In genomic region chr19:10230904-10231623, GRCh38 we compare ENCODE assay signal across 1 cellular context.
A peak's percentile ranks its signal among the peaks of the same experiment; 100 is the strongest.
TF ChIP-seq lines count a peak whose summit lies in the region.

A gene with protein sequence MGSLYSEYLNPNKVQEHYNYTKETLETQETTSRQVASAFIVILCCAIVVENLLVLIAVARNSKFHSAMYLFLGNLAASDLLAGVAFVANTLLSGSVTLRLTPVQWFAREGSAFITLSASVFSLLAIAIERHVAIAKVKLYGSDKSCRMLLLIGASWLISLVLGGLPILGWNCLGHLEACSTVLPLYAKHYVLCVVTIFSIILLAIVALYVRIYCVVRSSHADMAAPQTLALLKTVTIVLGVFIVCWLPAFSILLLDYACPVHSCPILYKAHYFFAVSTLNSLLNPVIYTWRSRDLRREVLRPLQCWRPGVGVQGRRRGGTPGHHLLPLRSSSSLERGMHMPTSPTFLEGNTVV (minus strand): TSS chr19:10231331. CDS start chr19:10224905, 6,426 bp downstream.

TF ChIP-seq in K562, 482 proteins besides CTCF, POLR2A, EP300 and RAD21 (continued from another document and continues in another):
- no peak for TF ChIP-seq TCF7L2 (IDR thresholded peaks at IDR 0.05; ENCODE audit: low read depth, low read length)
- no peak for TF ChIP-seq MITF (IDR thresholded peaks at IDR 0.05)
- TF ChIP-seq FOXK2 (conservative IDR thresholded peaks at IDR 0.05 in 1 of 2, IDR thresholded peaks at IDR 0.05 in 1 of 2; ENCODE audit: low read depth in 2 of 2) = no peak
- peak; percentile 60; the same call in 1 of the 2 replicates for TF ChIP-seq GTF2E2 (tag; IDR thresholded peaks at IDR 0.05)
- no peak for TF ChIP-seq BACH1 (tag; IDR thresholded peaks at IDR 0.05)
- TF ChIP-seq ETV1 (tag; conservative IDR thresholded peaks at IDR 0.05; ENCODE audit: low read depth) = no peak
- no peak for TF ChIP-seq RUNX1 (IDR thresholded peaks at IDR 0.05; ENCODE audit: low read depth)
- TF ChIP-seq, protein P1, sequence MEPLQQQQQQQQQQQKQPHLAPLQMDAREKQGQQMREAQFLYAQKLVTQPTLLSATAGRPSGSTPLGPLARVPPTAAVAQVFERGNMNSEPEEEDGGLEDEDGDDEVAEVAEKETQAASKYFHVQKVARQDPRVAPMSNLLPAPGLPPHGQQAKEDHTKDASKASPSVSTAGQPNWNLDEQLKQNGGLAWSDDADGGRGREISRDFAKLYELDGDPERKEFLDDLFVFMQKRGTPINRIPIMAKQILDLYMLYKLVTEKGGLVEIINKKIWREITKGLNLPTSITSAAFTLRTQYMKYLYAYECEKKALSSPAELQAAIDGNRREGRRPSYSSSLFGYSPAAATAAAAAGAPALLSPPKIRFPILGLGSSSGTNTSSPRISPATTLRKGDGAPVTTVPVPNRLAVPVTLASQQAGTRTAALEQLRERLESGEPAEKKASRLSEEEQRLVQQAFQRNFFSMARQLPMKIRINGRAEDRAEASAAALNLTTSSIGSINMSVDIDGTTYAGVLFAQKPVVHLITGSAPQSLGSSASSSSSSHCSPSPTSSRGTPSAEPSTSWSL (CRISPR knock-in tag; IDR thresholded peaks at IDR 0.05; ENCODE audit: borderline replicate concordance) = no peak
- TF ChIP-seq CBFA2T3 (IDR thresholded peaks at IDR 0.05) = no peak
- TF ChIP-seq HSF4 (CRISPR knock-in tag; IDR thresholded peaks at IDR 0.05; ENCODE audit: borderline replicate concordance) = no peak
- no peak for TF ChIP-seq ZNF274 (IDR thresholded peaks at IDR 0.05; ENCODE audit: borderline replicate concordance, low read depth, low read length)
- no peak for TF ChIP-seq ELF4 (CRISPR knock-in tag; IDR thresholded peaks at IDR 0.05)
- TF ChIP-seq CTCFL (IDR thresholded peaks at IDR 0.05; ENCODE audit: borderline replicate concordance, insufficient read depth, low read depth, low read length, poor library complexity, severe bottlenecking) = no peak
- no peak for TF ChIP-seq NFYB (IDR thresholded peaks at IDR 0.05; ENCODE audit: extremely low read depth, insufficient read length)
- no peak for TF ChIP-seq U2AF1 (optimal IDR thresholded peaks at IDR 0.05; ENCODE audit: low read depth, low read length)
- TF ChIP-seq, protein P2, sequence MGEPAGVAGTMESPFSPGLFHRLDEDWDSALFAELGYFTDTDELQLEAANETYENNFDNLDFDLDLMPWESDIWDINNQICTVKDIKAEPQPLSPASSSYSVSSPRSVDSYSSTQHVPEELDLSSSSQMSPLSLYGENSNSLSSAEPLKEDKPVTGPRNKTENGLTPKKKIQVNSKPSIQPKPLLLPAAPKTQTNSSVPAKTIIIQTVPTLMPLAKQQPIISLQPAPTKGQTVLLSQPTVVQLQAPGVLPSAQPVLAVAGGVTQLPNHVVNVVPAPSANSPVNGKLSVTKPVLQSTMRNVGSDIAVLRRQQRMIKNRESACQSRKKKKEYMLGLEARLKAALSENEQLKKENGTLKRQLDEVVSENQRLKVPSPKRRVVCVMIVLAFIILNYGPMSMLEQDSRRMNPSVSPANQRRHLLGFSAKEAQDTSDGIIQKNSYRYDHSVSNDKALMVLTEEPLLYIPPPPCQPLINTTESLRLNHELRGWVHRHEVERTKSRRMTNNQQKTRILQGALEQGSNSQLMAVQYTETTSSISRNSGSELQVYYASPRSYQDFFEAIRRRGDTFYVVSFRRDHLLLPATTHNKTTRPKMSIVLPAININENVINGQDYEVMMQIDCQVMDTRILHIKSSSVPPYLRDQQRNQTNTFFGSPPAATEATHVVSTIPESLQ (CRISPR knock-in tag; IDR thresholded peaks at IDR 0.05) = peak; percentile 80; the same call in 1 of the 2 replicates
- no peak for TF ChIP-seq CLOCK (CRISPR knock-in tag; IDR thresholded peaks at IDR 0.05; ENCODE audit: borderline replicate concordance)
- TF ChIP-seq, protein P3, sequence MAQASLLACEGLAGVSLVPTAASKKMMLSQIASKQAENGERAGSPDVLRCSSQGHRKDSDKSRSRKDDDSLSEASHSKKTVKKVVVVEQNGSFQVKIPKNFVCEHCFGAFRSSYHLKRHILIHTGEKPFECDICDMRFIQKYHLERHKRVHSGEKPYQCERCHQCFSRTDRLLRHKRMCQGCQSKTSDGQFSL (CRISPR knock-in tag; IDR thresholded peaks at IDR 0.05) = peak; percentile 95
- TF ChIP-seq, protein P3 (tag; IDR thresholded peaks at IDR 0.05) = peak in 1 of 2 experiments; percentile 90; a peak in 2 of 4 replicates
- no peak for TF ChIP-seq ZNF75A (CRISPR knock-in tag; IDR thresholded peaks at IDR 0.05)
- peak; percentile 65; the same call in 1 of the 2 replicates for TF ChIP-seq KDM2B (CRISPR knock-in tag; IDR thresholded peaks at IDR 0.05)
- no peak for TF ChIP-seq USF2 (CRISPR knock-in tag; IDR thresholded peaks at IDR 0.05)
- no peak for TF ChIP-seq SIN3B (IDR thresholded peaks at IDR 0.05; ENCODE audit: low read depth)
- no peak for TF ChIP-seq MLX (CRISPR knock-in tag; conservative IDR thresholded peaks at IDR 0.05)
- TF ChIP-seq, protein P4, sequence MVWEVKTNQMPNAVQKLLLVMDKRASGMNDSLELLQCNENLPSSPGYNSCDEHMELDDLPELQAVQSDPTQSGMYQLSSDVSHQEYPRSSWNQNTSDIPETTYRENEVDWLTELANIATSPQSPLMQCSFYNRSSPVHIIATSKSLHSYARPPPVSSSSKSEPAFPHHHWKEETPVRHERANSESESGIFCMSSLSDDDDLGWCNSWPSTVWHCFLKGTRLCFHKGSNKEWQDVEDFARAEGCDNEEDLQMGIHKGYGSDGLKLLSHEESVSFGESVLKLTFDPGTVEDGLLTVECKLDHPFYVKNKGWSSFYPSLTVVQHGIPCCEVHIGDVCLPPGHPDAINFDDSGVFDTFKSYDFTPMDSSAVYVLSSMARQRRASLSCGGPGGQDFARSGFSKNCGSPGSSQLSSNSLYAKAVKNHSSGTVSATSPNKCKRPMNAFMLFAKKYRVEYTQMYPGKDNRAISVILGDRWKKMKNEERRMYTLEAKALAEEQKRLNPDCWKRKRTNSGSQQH (CRISPR knock-in tag; IDR thresholded peaks at IDR 0.05) = no peak
- TF ChIP-seq ZNF12 (CRISPR knock-in tag; IDR thresholded peaks at IDR 0.05) = 0 out of 2 replicates have a peak, but pooled peaks have one; percentile 53
- TF ChIP-seq POLR2AphosphoS2 (IDR thresholded peaks at IDR 0.05; ENCODE audit: low read length) = no peak
- no peak for TF ChIP-seq MECOM (CRISPR knock-in tag; IDR thresholded peaks at IDR 0.05)
- TF ChIP-seq RFX7 (CRISPR knock-in tag; IDR thresholded peaks at IDR 0.05) = no peak
- TF ChIP-seq ZNF140 (CRISPR knock-in tag; IDR thresholded peaks at IDR 0.05) = no peak
- peak; percentile 65 for TF ChIP-seq GABPA (tag; conservative IDR thresholded peaks at IDR 0.05; ENCODE audit: low read depth)
- TF ChIP-seq ELK1 (CRISPR knock-in tag; IDR thresholded peaks at IDR 0.05) = no peak
- no peak; the same call in 1 of the 2 replicates for TF ChIP-seq L3MBTL2 (IDR thresholded peaks at IDR 0.05)
- TF ChIP-seq, protein P5, sequence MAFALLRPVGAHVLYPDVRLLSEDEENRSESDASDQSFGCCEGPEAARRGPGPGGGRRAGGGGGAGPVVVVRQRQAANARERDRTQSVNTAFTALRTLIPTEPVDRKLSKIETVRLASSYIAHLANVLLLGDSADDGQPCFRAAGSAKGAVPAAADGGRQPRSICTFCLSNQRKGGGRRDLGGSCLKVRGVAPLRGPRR (CRISPR knock-in tag; IDR thresholded peaks at IDR 0.05) = no peak
- peak; percentile 99 for TF ChIP-seq VEZF1 (CRISPR knock-in tag; IDR thresholded peaks at IDR 0.05)
- 0 out of 2 replicates have a peak, but pooled peaks have one; percentile 16 for TF ChIP-seq TOE1 (IDR thresholded peaks at IDR 0.05; ENCODE audit: borderline replicate concordance)
- TF ChIP-seq TOE1 (CRISPR knock-in tag; IDR thresholded peaks at IDR 0.05; ENCODE audit: borderline replicate concordance, low read depth) = no peak
- TF ChIP-seq SPI1 (IDR thresholded peaks at IDR 0.05; ENCODE audit: borderline replicate concordance, low read depth, low read length) = no peak
- TF ChIP-seq, protein P6, sequence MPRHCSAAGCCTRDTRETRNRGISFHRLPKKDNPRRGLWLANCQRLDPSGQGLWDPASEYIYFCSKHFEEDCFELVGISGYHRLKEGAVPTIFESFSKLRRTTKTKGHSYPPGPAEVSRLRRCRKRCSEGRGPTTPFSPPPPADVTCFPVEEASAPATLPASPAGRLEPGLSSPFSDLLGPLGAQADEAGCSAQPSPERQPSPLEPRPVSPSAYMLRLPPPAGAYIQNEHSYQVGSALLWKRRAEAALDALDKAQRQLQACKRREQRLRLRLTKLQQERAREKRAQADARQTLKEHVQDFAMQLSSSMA (CRISPR knock-in tag; IDR thresholded peaks at IDR 0.05) = no peak
